7 cellular contexts compared by ENCODE assay signal in genomic region chr1:60740154-60740553, GRCh38.
"Had no signal": no experiment of that assay in that cellular context is flagged by ENCODE, and none has a peak within 500 bp of the region (broad histone marks: within the 10 kb centered on the region; RNA-seq: fewer than 3 reads in every experiment).

No MANE protein-coding gene starts in this region.

- H3K4me1 Mint-ChIP-seq: IgD-negative memory B cell had no signal

- H3K27ac Mint-ChIP-seq: IgD-negative memory B cell had no signal

- H3K27ac ChIP-seq: HL-60 had no signal

- H3K4me3 Mint-ChIP-seq: IgD-negative memory B cell had no signal

- DNase-seq: IMR-90, KBM-7, KG1 had no signal

- ATAC-seq: HepG2, K562 had no signal

- H3K36me3 Mint-ChIP-seq: IgD-negative memory B cell had no signal

- H3K9me3 Mint-ChIP-seq: IgD-negative memory B cell had no signal

- H3K4me3 ChIP-seq: K562 had no signal
